27 cellular contexts compared by ENCODE assay signal in genomic region chr2:126996378-126996699, GRCh38.
"Had no signal": no experiment of that assay in that cellular context is flagged by ENCODE, and none has a peak within 500 bp of the region (broad histone marks: within the 10 kb centered on the region; RNA-seq: fewer than 3 reads in every experiment).

No MANE protein-coding gene starts in this region.

- H3K4me1 Mint-ChIP-seq: activated T-helper 17 cell treated with anti-CD3 and anti-CD28 coated beads, Interleukin-2, amount 50 U/mL, for 72 hours; natural killer cell; T-helper 17 cell had no signal

- H3K27me3 ChIP-seq: dorsolateral prefrontal cortex, sigmoid colon, stomach, thyroid gland had no signal

- H3K4me3 ChIP-seq: coronary artery, dorsolateral prefrontal cortex, left ventricle myocardium inferior, sigmoid colon, stomach, thyroid gland had no signal

- H3K9me3 Mint-ChIP-seq: activated CD4-positive, alpha-beta memory T cell treated with anti-CD3 and anti-CD28 coated beads, Interleukin-2, amount 10 ng/mL, durations not matched to agents 7 days and 5 days; activated CD4-positive, alpha-beta T cell treated with anti-CD3 and anti-CD28 coated beads, Interleukin-2, amount 10 ng/mL, durations not matched to agents 7 days and 5 days; activated naive CD4-positive, alpha-beta T cell treated with anti-CD3 and anti-CD28 coated beads, Interleukin-2, amount 50 U/mL, for 72 hours; activated T-cell treated with anti-CD3 and anti-CD28 coated beads, Interleukin-2, amount 50 U/mL, for 4 hours; activated T-helper 17 cell treated with anti-CD3 and anti-CD28 coated beads, Interleukin-2, amount 50 U/mL, for 72 hours; effector memory CD8-positive, alpha-beta T cell; natural killer cell had no signal

- H3K27ac ChIP-seq: coronary artery, dorsolateral prefrontal cortex, left ventricle myocardium inferior, sigmoid colon, stomach, thyroid gland had no signal

- DNase-seq: activated CD4-positive, alpha-beta memory T cell treated with anti-CD3 and anti-CD28 coated beads, Interleukin-2, amount 10 ng/mL, durations not matched to agents 7 days and 5 days; activated CD4-positive, alpha-beta T cell treated with anti-CD3 and anti-CD28 coated beads, Interleukin-2, amount 10 ng/mL, durations not matched to agents 7 days and 5 days; activated CD4-positive, CD25-positive, alpha-beta regulatory T cell treated with anti-CD3 and anti-CD28 coated beads, Interleukin-2, amount 50 U/mL, for 72 hours; activated CD8-positive, alpha-beta memory T cell treated with anti-CD3 and anti-CD28 coated beads, Interleukin-2, amount 50 U/mL, for 48 hours; activated T-cell treated with anti-CD3 and anti-CD28 coated beads, Interleukin-2, amount 50 U/mL, for 4 hours; anterior cingulate cortex; cerebellar nuclear complex; dorsolateral prefrontal cortex; effector memory CD8-positive, alpha-beta T cell; foreskin fibroblast; head of caudate nucleus; hypothalamus; left ventricle myocardium inferior; midbrain; natural killer cell; retina; sigmoid colon; stimulated activated CD4-positive, alpha-beta T cell treated with anti-CD3 and anti-CD28 coated beads, Interleukin-1b, Interleukin-23, amount 100 ng/mL, for 48 hours; stimulated activated naive B cell treated with anti-CD40 and anti-IgM and Interleukin-4, amounts not matched to agents 10 μg/mL and 1 μg/mL and 100 μg/mL, for 72 hours; stomach; T-helper 17 cell; T1000; thyroid gland; WERI-Rb-1 had no signal

- H3K9me3 ChIP-seq: left ventricle myocardium inferior, sigmoid colon, stomach, thyroid gland had no signal

- H3K36me3 ChIP-seq: left ventricle myocardium inferior, sigmoid colon, stomach, thyroid gland, WERI-Rb-1 had no signal

- H3K4me1 ChIP-seq: left ventricle myocardium inferior, sigmoid colon had no signal

- H3K27ac Mint-ChIP-seq: activated CD4-positive, alpha-beta memory T cell treated with anti-CD3 and anti-CD28 coated beads, Interleukin-2, amount 10 ng/mL, durations not matched to agents 7 days and 5 days; activated CD4-positive, alpha-beta T cell treated with anti-CD3 and anti-CD28 coated beads, Interleukin-2, amount 10 ng/mL, durations not matched to agents 7 days and 5 days; activated naive CD4-positive, alpha-beta T cell treated with anti-CD3 and anti-CD28 coated beads, Interleukin-2, amount 50 U/mL, for 72 hours; activated T-helper 17 cell treated with anti-CD3 and anti-CD28 coated beads, Interleukin-2, amount 50 U/mL, for 72 hours; effector memory CD8-positive, alpha-beta T cell; natural killer cell; stimulated activated naive B cell treated with anti-CD40 and anti-IgM and Interleukin-4, amounts not matched to agents 10 μg/mL and 1 μg/mL and 100 μg/mL, for 72 hours; T-helper 17 cell had no signal

- H3K36me3 Mint-ChIP-seq: activated naive CD4-positive, alpha-beta T cell treated with anti-CD3 and anti-CD28 coated beads, Interleukin-2, amount 50 U/mL, for 72 hours; natural killer cell; stimulated activated naive B cell treated with anti-CD40 and anti-IgM and Interleukin-4, amounts not matched to agents 10 μg/mL and 1 μg/mL and 100 μg/mL, for 72 hours had no signal

- H3K4me3 Mint-ChIP-seq: activated CD4-positive, alpha-beta memory T cell treated with anti-CD3 and anti-CD28 coated beads, Interleukin-2, amount 10 ng/mL, durations not matched to agents 7 days and 5 days; activated CD4-positive, alpha-beta T cell treated with anti-CD3 and anti-CD28 coated beads, Interleukin-2, amount 10 ng/mL, durations not matched to agents 7 days and 5 days; activated T-cell treated with anti-CD3 and anti-CD28 coated beads, Interleukin-2, amount 50 U/mL, for 4 hours; activated T-helper 17 cell treated with anti-CD3 and anti-CD28 coated beads, Interleukin-2, amount 50 U/mL, for 72 hours; effector memory CD8-positive, alpha-beta T cell; natural killer cell; stimulated activated naive B cell treated with anti-CD40 and anti-IgM and Interleukin-4, amounts not matched to agents 10 μg/mL and 1 μg/mL and 100 μg/mL, for 72 hours; T-helper 17 cell had no signal
